Comparison of ENCODE assay signal across 9 cellular contexts in the genomic region with DNA sequence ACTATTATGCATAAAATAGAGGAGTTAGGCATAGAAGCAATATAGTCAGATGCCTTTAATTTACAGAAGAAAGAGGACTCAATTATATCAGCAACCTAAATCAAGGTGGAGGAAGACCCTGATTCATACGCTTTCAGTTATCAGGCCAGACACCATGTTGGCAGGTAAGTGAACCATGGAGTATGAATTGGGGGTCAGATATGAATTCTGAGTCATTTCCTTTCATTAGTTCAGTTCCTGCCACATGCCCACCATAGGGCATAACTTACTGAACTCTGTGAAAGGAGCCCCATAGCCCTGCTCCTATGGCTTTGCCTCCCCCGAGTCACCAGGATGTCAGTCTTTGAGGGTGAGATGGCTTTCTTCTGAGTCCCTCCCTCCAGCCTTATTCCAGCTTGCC. TPM values are rescaled to one million over a fixed set of nuclear protein-coding genes. Genes with fewer than 3 reads are reported as not detected.
"Had no signal": no experiment of that assay in that cellular context is flagged by ENCODE, and none has a peak within 500 bp of the region (broad histone marks: within the 10 kb centered on the region; RNA-seq: fewer than 3 reads in every experiment).

No MANE protein-coding gene starts in this region.

- H3K4me3 ChIP-seq: GM12878 had no signal

- DNase-seq: GDM1, GF-D8 had no signal

- FAIRE-seq: G401.6, GM12878, GM12891, GM12892, GM18507, GM19239 had no signal

- ATAC-seq: GM12878 had no signal

RNA-seq across cellular contexts. Expression of a gene that starts 15.1 kb away (rescaled TPM):
- total RNA-seq: G401 had no signal

RNA-seq across cellular contexts. Expression of a gene that starts 17.4 kb away (rescaled TPM):
- total RNA-seq: G401, GM12878 had no signal
- polyA plus RNA-seq: GM12878 had no signal

RNA-seq across cellular contexts. Expression of a gene that starts 24.4 kb away (rescaled TPM):
- total RNA-seq: G401, GM12878 had no signal
- polyA plus RNA-seq: GM12878 had no signal
